Comparison of ENCODE assay signal across 1 cellular context in the genomic region with DNA sequence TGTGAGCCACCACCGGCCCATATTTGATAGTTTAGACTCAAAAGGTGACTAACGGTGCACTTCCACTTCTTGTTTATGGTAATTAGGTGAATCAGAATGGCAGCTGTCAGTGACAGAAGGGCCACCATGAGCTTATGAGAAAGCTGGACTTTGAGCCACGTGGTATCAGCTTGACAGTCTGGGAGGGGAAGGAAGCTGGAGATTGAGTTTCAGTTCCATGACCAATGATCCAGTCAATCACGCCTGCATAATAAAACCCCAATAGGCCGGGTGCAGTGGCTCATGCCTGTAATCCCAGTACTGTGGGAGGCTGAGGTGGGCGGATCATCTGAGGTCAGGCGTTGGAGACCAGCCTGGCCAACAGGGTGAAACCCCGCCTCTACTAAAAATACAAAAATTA.
TF ChIP-seq lines count a peak whose summit lies in the region.

No MANE protein-coding gene starts in this region.

TF ChIP-seq in HEK293, 187 proteins besides CTCF, POLR2A, EP300 and RAD21 (continued from another document):
- TF ChIP-seq HIC1 (tag by site-specific recombination; IDR thresholded peaks at IDR 0.05) (0 out of 2 replicates have a peak, but pooled peaks have one; percentile 36), KLF16 (tag by site-specific recombination; IDR thresholded peaks at IDR 0.05) (no peak), REST (tag by site-specific recombination; IDR thresholded peaks at IDR 0.05) (no peak), ZNF560 (tag by site-specific recombination; IDR thresholded peaks at IDR 0.05; ENCODE audit: borderline replicate concordance) (no peak), SP2 (tag by site-specific recombination; IDR thresholded peaks at IDR 0.05) (peak; percentile 37), ZNF529 (tag by site-specific recombination; IDR thresholded peaks at IDR 0.05; ENCODE audit: insufficient replicate concordance) (no peak), ZNF501 (tag by site-specific recombination; IDR thresholded peaks at IDR 0.05) (no peak), ZFHX2 (tag by site-specific recombination; conservative IDR thresholded peaks at IDR 0.05) (peak; percentile 90), ZNF26 (tag by site-specific recombination; IDR thresholded peaks at IDR 0.05) (no peak), ZNF175 (tag by site-specific recombination; IDR thresholded peaks at IDR 0.05) (no peak), REPIN1 (tag by site-specific recombination; IDR thresholded peaks at IDR 0.05; ENCODE audit: low read depth) (no peak), EGR2 (tag by site-specific recombination; IDR thresholded peaks at IDR 0.05; ENCODE audit: low read depth) (peak; percentile 90), ZNF747 (tag by site-specific recombination; IDR thresholded peaks at IDR 0.05) (no peak)
- TF ChIP-seq, protein P1, sequence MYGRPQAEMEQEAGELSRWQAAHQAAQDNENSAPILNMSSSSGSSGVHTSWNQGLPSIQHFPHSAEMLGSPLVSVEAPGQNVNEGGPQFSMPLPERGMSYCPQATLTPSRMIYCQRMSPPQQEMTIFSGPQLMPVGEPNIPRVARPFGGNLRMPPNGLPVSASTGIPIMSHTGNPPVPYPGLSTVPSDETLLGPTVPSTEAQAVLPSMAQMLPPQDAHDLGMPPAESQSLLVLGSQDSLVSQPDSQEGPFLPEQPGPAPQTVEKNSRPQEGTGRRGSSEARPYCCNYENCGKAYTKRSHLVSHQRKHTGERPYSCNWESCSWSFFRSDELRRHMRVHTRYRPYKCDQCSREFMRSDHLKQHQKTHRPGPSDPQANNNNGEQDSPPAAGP (tag by site-specific recombination; IDR thresholded peaks at IDR 0.05): no peak
- TF ChIP-seq, protein P2, sequence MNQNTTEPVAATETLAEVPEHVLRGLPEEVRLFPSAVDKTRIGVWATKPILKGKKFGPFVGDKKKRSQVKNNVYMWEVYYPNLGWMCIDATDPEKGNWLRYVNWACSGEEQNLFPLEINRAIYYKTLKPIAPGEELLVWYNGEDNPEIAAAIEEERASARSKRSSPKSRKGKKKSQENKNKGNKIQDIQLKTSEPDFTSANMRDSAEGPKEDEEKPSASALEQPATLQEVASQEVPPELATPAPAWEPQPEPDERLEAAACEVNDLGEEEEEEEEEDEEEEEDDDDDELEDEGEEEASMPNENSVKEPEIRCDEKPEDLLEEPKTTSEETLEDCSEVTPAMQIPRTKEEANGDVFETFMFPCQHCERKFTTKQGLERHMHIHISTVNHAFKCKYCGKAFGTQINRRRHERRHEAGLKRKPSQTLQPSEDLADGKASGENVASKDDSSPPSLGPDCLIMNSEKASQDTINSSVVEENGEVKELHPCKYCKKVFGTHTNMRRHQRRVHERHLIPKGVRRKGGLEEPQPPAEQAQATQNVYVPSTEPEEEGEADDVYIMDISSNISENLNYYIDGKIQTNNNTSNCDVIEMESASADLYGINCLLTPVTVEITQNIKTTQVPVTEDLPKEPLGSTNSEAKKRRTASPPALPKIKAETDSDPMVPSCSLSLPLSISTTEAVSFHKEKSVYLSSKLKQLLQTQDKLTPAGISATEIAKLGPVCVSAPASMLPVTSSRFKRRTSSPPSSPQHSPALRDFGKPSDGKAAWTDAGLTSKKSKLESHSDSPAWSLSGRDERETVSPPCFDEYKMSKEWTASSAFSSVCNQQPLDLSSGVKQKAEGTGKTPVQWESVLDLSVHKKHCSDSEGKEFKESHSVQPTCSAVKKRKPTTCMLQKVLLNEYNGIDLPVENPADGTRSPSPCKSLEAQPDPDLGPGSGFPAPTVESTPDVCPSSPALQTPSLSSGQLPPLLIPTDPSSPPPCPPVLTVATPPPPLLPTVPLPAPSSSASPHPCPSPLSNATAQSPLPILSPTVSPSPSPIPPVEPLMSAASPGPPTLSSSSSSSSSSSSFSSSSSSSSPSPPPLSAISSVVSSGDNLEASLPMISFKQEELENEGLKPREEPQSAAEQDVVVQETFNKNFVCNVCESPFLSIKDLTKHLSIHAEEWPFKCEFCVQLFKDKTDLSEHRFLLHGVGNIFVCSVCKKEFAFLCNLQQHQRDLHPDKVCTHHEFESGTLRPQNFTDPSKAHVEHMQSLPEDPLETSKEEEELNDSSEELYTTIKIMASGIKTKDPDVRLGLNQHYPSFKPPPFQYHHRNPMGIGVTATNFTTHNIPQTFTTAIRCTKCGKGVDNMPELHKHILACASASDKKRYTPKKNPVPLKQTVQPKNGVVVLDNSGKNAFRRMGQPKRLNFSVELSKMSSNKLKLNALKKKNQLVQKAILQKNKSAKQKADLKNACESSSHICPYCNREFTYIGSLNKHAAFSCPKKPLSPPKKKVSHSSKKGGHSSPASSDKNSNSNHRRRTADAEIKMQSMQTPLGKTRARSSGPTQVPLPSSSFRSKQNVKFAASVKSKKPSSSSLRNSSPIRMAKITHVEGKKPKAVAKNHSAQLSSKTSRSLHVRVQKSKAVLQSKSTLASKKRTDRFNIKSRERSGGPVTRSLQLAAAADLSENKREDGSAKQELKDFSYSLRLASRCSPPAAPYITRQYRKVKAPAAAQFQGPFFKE (tag by site-specific recombination; IDR thresholded peaks at IDR 0.05; ENCODE audit: borderline replicate concordance): no peak
